Comparison of ENCODE assay signal across 1 cellular context in the genomic region with DNA sequence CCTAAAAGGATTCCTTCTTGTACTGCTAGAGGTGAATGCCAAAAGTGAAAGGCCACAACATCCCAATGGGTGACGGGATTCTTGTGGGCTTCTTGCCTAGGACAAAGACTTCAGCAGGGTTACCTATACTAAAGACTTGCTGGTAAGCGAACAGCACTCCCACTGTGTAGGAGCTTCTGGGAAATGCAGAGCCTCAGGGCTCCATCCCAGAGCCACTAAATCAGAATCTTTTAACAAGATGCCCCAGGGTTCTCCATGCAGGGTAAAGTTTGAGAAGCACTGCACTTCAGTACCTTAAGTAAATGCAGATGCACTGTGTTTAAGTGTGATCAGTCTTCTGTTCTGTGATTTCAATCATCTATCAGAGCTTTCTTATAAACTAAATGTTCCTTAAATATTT.
TF ChIP-seq lines count a peak whose summit lies in the region.

No MANE protein-coding gene starts in this region.

TF ChIP-seq in K562, 482 proteins besides CTCF, POLR2A, EP300 and RAD21:
- TF ChIP-seq, protein P1, sequence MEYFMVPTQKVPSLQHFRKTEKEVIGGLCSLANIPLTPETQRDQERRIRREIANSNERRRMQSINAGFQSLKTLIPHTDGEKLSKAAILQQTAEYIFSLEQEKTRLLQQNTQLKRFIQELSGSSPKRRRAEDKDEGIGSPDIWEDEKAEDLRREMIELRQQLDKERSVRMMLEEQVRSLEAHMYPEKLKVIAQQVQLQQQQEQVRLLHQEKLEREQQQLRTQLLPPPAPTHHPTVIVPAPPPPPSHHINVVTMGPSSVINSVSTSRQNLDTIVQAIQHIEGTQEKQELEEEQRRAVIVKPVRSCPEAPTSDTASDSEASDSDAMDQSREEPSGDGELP (CRISPR knock-in tag; IDR thresholded peaks at IDR 0.05; ENCODE audit: borderline replicate concordance), result no peak
- TF ChIP-seq FOXP1 (CRISPR knock-in tag; IDR thresholded peaks at IDR 0.05) (no peak), SIN3B (IDR thresholded peaks at IDR 0.05; ENCODE audit: low read depth) (no peak), RNF2 (IDR thresholded peaks at IDR 0.05) (no peak), CTBP1 (IDR thresholded peaks at IDR 0.05; ENCODE audit: borderline replicate concordance) (no peak)
